Comparison of ENCODE assay signal across 8 cellular contexts in genomic region chr17:62967111-62967449, GRCh38. TPM values are rescaled to one million over a fixed set of nuclear protein-coding genes. Genes with fewer than 3 reads are reported as not detected.
A peak's percentile ranks its signal among the peaks of the same experiment; 100 is the strongest.
DNase-seq lines count a peak whose midpoint lies in the region; ATAC-seq and TF ChIP-seq lines count a peak whose summit lies in the region.

No MANE protein-coding gene starts in this region.

- H3K9ac ChIP-seq in muscle layer of colon (ENCODE audit: low read length): peak overlapping the region; percentile 23

- peaks cover 0 to 17% of the 10 kb centered on the region in 2 donors for H3K4me1 ChIP-seq in right atrium auricular region
- peaks cover 14% of the 10 kb centered on the region for H3K4me1 ChIP-seq in muscle layer of colon (ENCODE audit: insufficient read depth, low read length)
- peaks cover 29% of the 10 kb centered on the region for H3K4me1 ChIP-seq in vagina

- no peak for TF ChIP-seq POLR2A in vagina (IDR thresholded peaks at IDR 0.05)

- H3K27ac ChIP-seq in right atrium auricular region (peak overlapping the region in 1 of 2 donors; percentile 79), muscle layer of colon (ENCODE audit: low read depth, low read length) (no peak overlapping the region), vagina (peak overlapping the region; percentile 90)

- no peak for ATAC-seq in left ventricle myocardium superior

- H3K9me3 ChIP-seq in right atrium auricular region: no peaks in the 10 kb centered on the region
- H3K9me3 ChIP-seq in muscle layer of colon (ENCODE audit: low read length): no peaks in the 10 kb centered on the region
- H3K9me3 ChIP-seq in vagina: no peaks in the 10 kb centered on the region

- H3K27me3 ChIP-seq in right atrium auricular region: no peaks in the 10 kb centered on the region
- no peaks in the 10 kb centered on the region for H3K27me3 ChIP-seq in muscle layer of colon (ENCODE audit: control insufficient read depth in 1 of 2, insufficient read depth in 2 of 2, low read length in 2 of 2)
- no peaks in the 10 kb centered on the region for H3K27me3 ChIP-seq in vagina

- H3K4me3 ChIP-seq in right atrium auricular region (peak overlapping the region; percentile 54 to 90), muscle layer of colon (ENCODE audit: low read depth in 1 of 2, low read length in 2 of 2) (peak overlapping the region; percentile 72 to 75), vagina (peak overlapping the region; percentile 96)

- intact Hi-C loops in left ventricle myocardium superior (cut with micrococcal nuclease) (no loop called here), vagina (cut with DNase I) (loop anchor here (5.0 kb wide), 1 partner anchor 265 kb away; no protein-coding TSS in a partner anchor)

- TF ChIP-seq CTCF in right atrium auricular region (IDR thresholded peaks at IDR 0.05) (no peak), vagina (IDR thresholded peaks at IDR 0.05) (no peak)

- no peak for DNase-seq in right atrium auricular region (ENCODE audit: low spot score)
- no peak for DNase-seq in left ventricle myocardium superior
- DNase-seq in cerebellar cortex (ENCODE audit: low spot score): peak; percentile 14
- no peak for DNase-seq in vagina (ENCODE audit: extremely low spot score in 2 of 2)
- no peak for DNase-seq in central memory CD4-positive, alpha-beta T cell
- DNase-seq in NCI-H1105 (lab: John Stamatoyannopoulos, UW): no peak
- no peak for DNase-seq in iPS-NIHi7 (ENCODE audit: extremely low spot score)

- H3K36me3 ChIP-seq in right atrium auricular region: no peaks in the 10 kb centered on the region
- H3K36me3 ChIP-seq in muscle layer of colon (ENCODE audit: insufficient read depth, low read length): no peaks in the 10 kb centered on the region
- H3K36me3 ChIP-seq in vagina: no peaks in the 10 kb centered on the region

RNA-seq across cellular contexts. Expression of gene TANC2, which starts 1.0 kb away (rescaled TPM):
- total RNA-seq in right atrium auricular region (1 to 10 TPM; 4.0 to 5.7 TPM), left ventricle myocardium superior (6.6 TPM), vagina (45.7 TPM)
